In the genomic region with DNA sequence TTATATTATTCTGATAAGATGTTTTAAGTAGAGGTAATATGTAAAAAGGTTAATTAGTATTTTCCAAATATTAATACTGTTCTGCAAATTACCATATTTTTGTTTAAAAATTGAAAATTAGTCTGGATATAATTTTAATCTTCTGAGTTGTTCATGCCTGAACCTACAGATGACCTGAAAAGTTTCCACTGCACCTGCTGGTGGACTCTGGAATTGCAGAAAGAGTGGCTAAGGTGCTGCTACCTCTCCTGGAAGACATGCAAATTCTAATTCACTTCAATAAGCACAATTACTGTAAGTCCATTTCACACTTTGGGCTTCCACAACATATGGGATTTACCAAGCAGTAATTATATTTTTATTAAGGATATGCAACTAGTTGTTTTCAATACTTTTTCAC, we compare ENCODE assay signal across 8 cellular contexts.
DNase-seq lines count a peak whose midpoint lies in the region; ATAC-seq, FAIRE-seq and TF ChIP-seq lines count a peak whose summit lies in the region.

No MANE protein-coding gene starts in this region.

- no peak overlapping the region for H3K14ac ChIP-seq in H1 (ENCODE audit: insufficient read length)

- H3K27ac ChIP-seq in H1 (ENCODE audit: low read depth, low read length) (no peak overlapping the region), smooth muscle cell (ENCODE audit: low read depth) (no peak overlapping the region)

- no peak overlapping the region for H3K56ac ChIP-seq in H1 (replicated peaks; ENCODE audit: insufficient read length, low read depth, low read length)

- no peaks in the 10 kb centered on the region for H3K36me3 Mint-ChIP-seq in natural killer cell
- H3K36me3 Mint-ChIP-seq in natural killer cell treated with Interleukin-12 subunit alpha and Interleukin-12 subunit beta and Interleukin-15 and Interleukin-18, amount 100 ng/mL, for 72 hours, result no peaks in the 10 kb centered on the region
- H3K36me3 Mint-ChIP-seq in activated CD4-positive, alpha-beta T cell treated with anti-CD3 and anti-CD28 coated beads, Interleukin-2, amount 10 ng/mL, durations not matched to agents 24 days and 14 days (ENCODE audit: low read depth), result no peaks in the 10 kb centered on the region

- H3K79me1 ChIP-seq in H1 (ENCODE audit: low read depth, low read length), result peaks cover 2% of the 10 kb centered on the region; the same call in 1 of the 2 replicates

- CTCF ChIA-PET in H1 (lab: Charles Lee; ENCODE audit: partially characterized antibody), result interaction anchor here (0.8 to 6.3 kb wide), 7 partner anchors 8 to 125 kb away, joined by 3 to 102 read pairs (median 7); no protein-coding TSS in a partner anchor

- H2BK12ac ChIP-seq in H1 (ENCODE audit: low read depth, low read length), result no peak overlapping the region

- H2AFZ ChIP-seq in H1 (ENCODE audit: low read length), result no peak overlapping the region
- H2AFZ ChIP-seq in smooth muscle cell (ENCODE audit: low read depth), result no peak overlapping the region

- no peak for TF ChIP-seq POLR2A in H1 (IDR thresholded peaks at IDR 0.05; ENCODE audit: control extremely low read depth in 1 of 2, low read depth in 2 of 2, low read length in 2 of 2)

- no peak overlapping the region for H4K8ac ChIP-seq in H1 (ENCODE audit: extremely low read depth, insufficient read depth, low read length)

- H4K91ac ChIP-seq in H1 (replicated peaks; ENCODE audit: insufficient read length, low read length), result no peak overlapping the region

- TF ChIP-seq RAD21 in H1 (IDR thresholded peaks at IDR 0.05 in 1 of 2, conservative IDR thresholded peaks at IDR 0.05 in 1 of 2; ENCODE audit: low read depth in 2 of 2, low read length in 2 of 2), result peak in 1 of 2 experiments; percentile 36; a peak in 2 of 4 replicates

- H3K79me2 ChIP-seq in H1 (ENCODE audit: control insufficient read depth in 1 of 2, insufficient read depth in 2 of 2, low read length in 2 of 2) (no peaks in the 10 kb centered on the region), smooth muscle cell (ENCODE audit: low read depth) (no peaks in the 10 kb centered on the region)

- peaks cover 39 to 55% of the 10 kb centered on the region in 2 donors for H3K27me3 Mint-ChIP-seq in natural killer cell (ENCODE audit: low read depth in 2 of 2)
- H3K27me3 Mint-ChIP-seq in natural killer cell treated with Interleukin-12 subunit alpha and Interleukin-12 subunit beta and Interleukin-15 and Interleukin-18, amount 100 ng/mL, for 72 hours, result peaks cover 40 to 47% of the 10 kb centered on the region in 2 donors
- peaks cover 59% of the 10 kb centered on the region for H3K27me3 Mint-ChIP-seq in activated CD4-positive, alpha-beta T cell treated with anti-CD3 and anti-CD28 coated beads, Interleukin-2, amount 10 ng/mL, durations not matched to agents 24 days and 14 days

- no peak overlapping the region for H3K27ac Mint-ChIP-seq in natural killer cell
- H3K27ac Mint-ChIP-seq in natural killer cell treated with Interleukin-12 subunit alpha and Interleukin-12 subunit beta and Interleukin-15 and Interleukin-18, amount 100 ng/mL, for 72 hours, result no peak overlapping the region
- H3K27ac Mint-ChIP-seq in activated CD4-positive, alpha-beta T cell treated with anti-CD3 and anti-CD28 coated beads, Interleukin-2, amount 10 ng/mL, durations not matched to agents 24 days and 14 days, result no peak overlapping the region

- H3K4ac ChIP-seq in H1 (replicated peaks; ENCODE audit: insufficient read length, low read depth, low read length), result no peak overlapping the region

- H3K9me3 ChIP-seq in H1 (ENCODE audit: insufficient read depth in 2 of 2, low read depth in 1 of 2, low read length in 1 of 2) (no peaks in the 10 kb centered on the region), smooth muscle cell (replicated peaks; ENCODE audit: low read depth) (no peaks in the 10 kb centered on the region)

- H3K18ac ChIP-seq in H1 (ENCODE audit: extremely low read depth, low read length), result no peak overlapping the region

- no peak overlapping the region for H2BK20ac ChIP-seq in H1 (ENCODE audit: low read length)

- H3K4me1 ChIP-seq in H1 (replicated peaks in 1 of 4; ENCODE audit: control insufficient read depth in 3 of 4, insufficient read depth in 4 of 4, low read length in 3 of 4) (no peaks in the 10 kb centered on the region), smooth muscle cell (ENCODE audit: low read depth) (peaks cover 5% of the 10 kb centered on the region)

- no peak overlapping the region for H4K5ac ChIP-seq in H1 (ENCODE audit: insufficient read length, low read depth, low read length)

- peak; percentile 92 for FAIRE-seq in H1 (lab: Jason Lieb, UNC)

- H3K23me2 ChIP-seq in H1 (ENCODE audit: low read depth, low read length), result no peaks in the 10 kb centered on the region; the same call in 1 of the 2 replicates

- peak; percentile 70 for TF ChIP-seq CTCF in natural killer cell (IDR thresholded peaks at IDR 0.05)
- peak in 2 of 3 experiments; percentile 53 to 72; a peak in 3 of 4 replicates for TF ChIP-seq CTCF in H1 (IDR thresholded peaks at IDR 0.05; ENCODE audit: control extremely low read depth in 1 of 3, insufficient read depth in 1 of 3, low read depth in 1 of 3, low read length in 3 of 3)
- peak; percentile 48 for TF ChIP-seq CTCF in smooth muscle cell (IDR thresholded peaks at IDR 0.05; ENCODE audit: borderline replicate concordance, insufficient read depth, poor library complexity, severe bottlenecking)

- H3K4me2 ChIP-seq in H1 (ENCODE audit: insufficient read depth in 1 of 2, low read depth in 2 of 2, low read length in 2 of 2), result no peak overlapping the region
- H3K4me2 ChIP-seq in smooth muscle cell, result no peak overlapping the region

- no peaks in the 10 kb centered on the region for H3F3A ChIP-seq in smooth muscle cell (ENCODE audit: low read depth)

- no peaks in the 10 kb centered on the region for H3K4me1 Mint-ChIP-seq in natural killer cell
- no peaks in the 10 kb centered on the region for H3K4me1 Mint-ChIP-seq in natural killer cell treated with Interleukin-12 subunit alpha and Interleukin-12 subunit beta and Interleukin-15 and Interleukin-18, amount 100 ng/mL, for 72 hours (ENCODE audit: low read depth in 2 of 2)
- no peaks in the 10 kb centered on the region for H3K4me1 Mint-ChIP-seq in activated CD4-positive, alpha-beta T cell treated with anti-CD3 and anti-CD28 coated beads, Interleukin-2, amount 10 ng/mL, durations not matched to agents 24 days and 14 days

- no peak overlapping the region for H3K23ac ChIP-seq in H1 (ENCODE audit: insufficient read length)

- no peaks in the 10 kb centered on the region for H3K27me3 ChIP-seq in H1 (replicated peaks in 1 of 4; ENCODE audit: control insufficient read depth in 3 of 4, extremely low read depth in 1 of 4, insufficient read depth in 3 of 4, low read length in 3 of 4)
- H3K27me3 ChIP-seq in smooth muscle cell (ENCODE audit: low read depth), result peaks cover 18% of the 10 kb centered on the region

- H2BK15ac ChIP-seq in H1 (ENCODE audit: low read length), result no peak overlapping the region

- DNase-seq in natural killer cell (peak; percentile 37), H1 (ENCODE audit: low read depth in 1 of 2, low spot score in 2 of 2) (peak in 1 of 2 experiments; percentile 86), smooth muscle cell (lab: John Stamatoyannopoulos, UW; ENCODE audit: unreplicated experiment) (no peak), Right ventricle myocardium inferior (ENCODE audit: missing footprints) (no peak)
- DNase-seq in natural killer cell treated with Interleukin-12 subunit alpha and Interleukin-12 subunit beta and Interleukin-15 and Interleukin-18, amount 100 ng/mL, for 72 hours (ENCODE audit: low spot score), result no peak
- peak; percentile 69 for DNase-seq in Jurkat, Clone E6-1 (ENCODE audit: low read depth, low spot score)
- DNase-seq in activated CD4-positive, alpha-beta T cell treated with anti-CD3 and anti-CD28 coated beads, Interleukin-2, amount 10 ng/mL, durations not matched to agents 24 days and 14 days, result peak; percentile 88

- no peak overlapping the region for H2BK120ac ChIP-seq in H1 (replicated peaks; ENCODE audit: low read depth, low read length)

- no peak overlapping the region for H3K9ac ChIP-seq in H1 (replicated peaks in 1 of 4; ENCODE audit: extremely low read depth in 1 of 4, low read depth in 3 of 4, low read length in 3 of 4)
- H3K9ac ChIP-seq in smooth muscle cell (ENCODE audit: low read depth), result no peak overlapping the region

- H2AK5ac ChIP-seq in H1 (ENCODE audit: low read depth, low read length), result no peak overlapping the region

- TF ChIP-seq EP300 in H1 (IDR thresholded peaks at IDR 0.05; ENCODE audit: borderline replicate concordance in 1 of 2, low read depth in 2 of 2, low read length in 2 of 2), result no peak

- no peak overlapping the region for H3K4me3 ChIP-seq in Jurkat, Clone E6-1 (ENCODE audit: low read length)
- H3K4me3 ChIP-seq in H1 (ENCODE audit: extremely low read depth in 1 of 4, insufficient read depth in 2 of 4, low read depth in 3 of 4, low read length in 4 of 4) (no peak overlapping the region), smooth muscle cell (no peak overlapping the region)

- H2BK5ac ChIP-seq in H1 (ENCODE audit: low read depth, low read length), result no peak overlapping the region

- H4K20me1 ChIP-seq in H1 (replicated peaks in 1 of 2; ENCODE audit: control insufficient read depth in 1 of 2, insufficient read depth in 2 of 2, low read length in 2 of 2), result no peaks in the 10 kb centered on the region
- no peaks in the 10 kb centered on the region for H4K20me1 ChIP-seq in smooth muscle cell (ENCODE audit: low read depth)

- no peaks in the 10 kb centered on the region for H3K9me3 Mint-ChIP-seq in natural killer cell
- no peaks in the 10 kb centered on the region for H3K9me3 Mint-ChIP-seq in natural killer cell treated with Interleukin-12 subunit alpha and Interleukin-12 subunit beta and Interleukin-15 and Interleukin-18, amount 100 ng/mL, for 72 hours
- no peaks in the 10 kb centered on the region for H3K9me3 Mint-ChIP-seq in activated CD4-positive, alpha-beta T cell treated with anti-CD3 and anti-CD28 coated beads, Interleukin-2, amount 10 ng/mL, durations not matched to agents 24 days and 14 days

- intact Hi-C loops in natural killer cell (cut with micrococcal nuclease), result no loop called here
- intact Hi-C loops in activated CD4-positive, alpha-beta T cell treated with anti-CD3 and anti-CD28 coated beads, Interleukin-2, amount 10 ng/mL, durations not matched to agents 24 days and 14 days (cut with micrococcal nuclease), result no loop called here
- intact Hi-C loops in Right ventricle myocardium inferior (cut with DNase I), result no loop called here

- POLR2A ChIA-PET in H1 (lab: Charles Lee; ENCODE audit: partially characterized antibody), result no interaction called here

- H3K4me3 Mint-ChIP-seq in natural killer cell, result no peak overlapping the region
- H3K4me3 Mint-ChIP-seq in natural killer cell treated with Interleukin-12 subunit alpha and Interleukin-12 subunit beta and Interleukin-15 and Interleukin-18, amount 100 ng/mL, for 72 hours, result no peak overlapping the region
- H3K4me3 Mint-ChIP-seq in activated CD4-positive, alpha-beta T cell treated with anti-CD3 and anti-CD28 coated beads, Interleukin-2, amount 10 ng/mL, durations not matched to agents 24 days and 14 days, result no peak overlapping the region

- ATAC-seq in natural killer cell, result peak; percentile 40 to 68 (median 56)
- ATAC-seq in natural killer cell treated with Interleukin-12 subunit alpha and Interleukin-12 subunit beta and Interleukin-15 and Interleukin-18, amount 100 ng/mL, for 72 hours, result no peak
- ATAC-seq in GM21737 (IDR thresholded peaks at IDR 0.05; ENCODE audit: unreplicated experiment), result no peak
- ATAC-seq in Right ventricle myocardium inferior, result no peak

- H3K36me3 ChIP-seq in H1 (ENCODE audit: control insufficient read depth in 2 of 4, insufficient read depth in 4 of 4, low read length in 3 of 4) (no peaks in the 10 kb centered on the region), smooth muscle cell (ENCODE audit: low read depth) (no peaks in the 10 kb centered on the region)

Comparison
In these comparisons a context has a peak if more than half of its experiments do, and no peak if none do; other contexts are left out.
1. ATAC-seq: peak in natural killer cell (3 of 3); none in natural killer cell treated with Interleukin-12 subunit alpha and Interleukin-12 subunit beta and Interleukin-15 and Interleukin-18, amount 100 ng/mL, for 72 hours (0 of 2), GM21737 (single experiment) and Right ventricle myocardium inferior (single experiment).
2. DNase-seq: peak in natural killer cell (single experiment), Jurkat, Clone E6-1 (single experiment) and activated CD4-positive, alpha-beta T cell treated with anti-CD3 and anti-CD28 coated beads, Interleukin-2, amount 10 ng/mL, durations not matched to agents 24 days and 14 days (single experiment); none in natural killer cell treated with Interleukin-12 subunit alpha and Interleukin-12 subunit beta and Interleukin-15 and Interleukin-18, amount 100 ng/mL, for 72 hours (single experiment), smooth muscle cell (single experiment) and Right ventricle myocardium inferior (single experiment).
3. Peak in every context shown above with its lines, with median percentiles within 50 percentile points of each other: CTCF ChIP-seq.